ENCODE assay signal across 8 cellular contexts in genomic region chr15:92820233-92821021, GRCh38.
A peak's percentile ranks its signal among the peaks of the same experiment; 100 is the strongest.
DNase-seq lines count a peak whose midpoint lies in the region; ATAC-seq lines count a peak whose summit lies in the region.

No MANE protein-coding gene starts in this region.

- H3K4me3 ChIP-seq in Jurkat, Clone E6-1 (ENCODE audit: low read length) = peak overlapping the region; percentile 74
- H3K4me3 ChIP-seq in muscle layer of duodenum (ENCODE audit: low read depth in 1 of 2, low read length in 2 of 2) = peak overlapping the region; percentile 45 to 83

- H3K9me3 Mint-ChIP-seq in activated T-cell treated with anti-CD3 and anti-CD28 coated beads, Interleukin-2, amount 50 U/mL, for 24 hours = no peaks in the 10 kb centered on the region

- H3K27me3 Mint-ChIP-seq in activated T-cell treated with anti-CD3 and anti-CD28 coated beads, Interleukin-2, amount 50 U/mL, for 24 hours = no peaks in the 10 kb centered on the region

- H3K36me3 ChIP-seq in muscle layer of duodenum (ENCODE audit: control insufficient read depth in 1 of 2, insufficient read depth in 2 of 2, low read length in 2 of 2) = no peaks in the 10 kb centered on the region

- peaks cover 0 to 4% of the 10 kb centered on the region in 2 donors for H3K4me1 ChIP-seq in muscle layer of duodenum (ENCODE audit: control insufficient read depth in 1 of 2, insufficient read depth in 2 of 2, low read length in 2 of 2)

- DNase-seq in DMS79 (lab: John Stamatoyannopoulos, UW) (peak; percentile 48), OCI-M2 (lab: John Stamatoyannopoulos, UW; ENCODE audit: unreplicated experiment) (peak; percentile 43)
- DNase-seq in Jurkat, Clone E6-1 (ENCODE audit: low read depth, low spot score) = peak; percentile 90
- DNase-seq in activated T-cell treated with anti-CD3 and anti-CD28 coated beads, Interleukin-2, amount 50 U/mL, for 24 hours = peak; percentile 88
- peak; percentile 65 for DNase-seq in stimulated activated CD8-positive, alpha-beta memory T cell treated with anti-CD3 and anti-CD28 coated beads, Interleukin-7, amount 100 ng/mL, for 24 hours (ENCODE audit: low read depth)

- H3K9me3 ChIP-seq in muscle layer of duodenum (ENCODE audit: control insufficient read depth in 1 of 2, low read length in 2 of 2) = no peaks in the 10 kb centered on the region

- peak overlapping the region; percentile 93 for H3K27ac Mint-ChIP-seq in activated T-cell treated with anti-CD3 and anti-CD28 coated beads, Interleukin-2, amount 50 U/mL, for 24 hours

- peak; percentile 91 for ATAC-seq in GM21723 (IDR thresholded peaks at IDR 0.05; ENCODE audit: unreplicated experiment)
- peak; percentile 88 for ATAC-seq in esophagus mucosa

- no peaks in the 10 kb centered on the region for H3K36me3 Mint-ChIP-seq in activated T-cell treated with anti-CD3 and anti-CD28 coated beads, Interleukin-2, amount 50 U/mL, for 24 hours (ENCODE audit: low read depth)

- H3K4me1 Mint-ChIP-seq in activated T-cell treated with anti-CD3 and anti-CD28 coated beads, Interleukin-2, amount 50 U/mL, for 24 hours (ENCODE audit: low read depth) = peaks cover 66% of the 10 kb centered on the region

- peak overlapping the region; percentile 90 for H3K27ac ChIP-seq in muscle layer of duodenum (ENCODE audit: low read length)

- H3K27me3 ChIP-seq in muscle layer of duodenum (ENCODE audit: low read depth, low read length) = no peaks in the 10 kb centered on the region

- H3K4me3 Mint-ChIP-seq in activated T-cell treated with anti-CD3 and anti-CD28 coated beads, Interleukin-2, amount 50 U/mL, for 24 hours = peak overlapping the region; percentile 77

Comparison
In these comparisons a context has a peak if more than half of its experiments do, and no peak if none do; other contexts are left out.
1. Peak in every context shown above with its lines: DNase-seq, ATAC-seq, H3K4me3 ChIP-seq and H3K27ac ChIP-seq.